ENCODE assay signal across 6 cellular contexts in genomic region chr4:153040677-153041076, GRCh38.
"Had no signal": no experiment of that assay in that cellular context is flagged by ENCODE, and none has a peak within 500 bp of the region (broad histone marks: within the 10 kb centered on the region; RNA-seq: fewer than 3 reads in every experiment).

No MANE protein-coding gene starts in this region.

- H3K9ac ChIP-seq: KMS-11 had no signal

- H3K4me2 ChIP-seq: KMS-11 had no signal

- FAIRE-seq: HTR-8/SVneo had no signal

- DNase-seq: IMR-90, KBM-7, KG1 had no signal

- H3K27ac ChIP-seq: HL-60, KMS-11 had no signal
